In the genomic region with DNA sequence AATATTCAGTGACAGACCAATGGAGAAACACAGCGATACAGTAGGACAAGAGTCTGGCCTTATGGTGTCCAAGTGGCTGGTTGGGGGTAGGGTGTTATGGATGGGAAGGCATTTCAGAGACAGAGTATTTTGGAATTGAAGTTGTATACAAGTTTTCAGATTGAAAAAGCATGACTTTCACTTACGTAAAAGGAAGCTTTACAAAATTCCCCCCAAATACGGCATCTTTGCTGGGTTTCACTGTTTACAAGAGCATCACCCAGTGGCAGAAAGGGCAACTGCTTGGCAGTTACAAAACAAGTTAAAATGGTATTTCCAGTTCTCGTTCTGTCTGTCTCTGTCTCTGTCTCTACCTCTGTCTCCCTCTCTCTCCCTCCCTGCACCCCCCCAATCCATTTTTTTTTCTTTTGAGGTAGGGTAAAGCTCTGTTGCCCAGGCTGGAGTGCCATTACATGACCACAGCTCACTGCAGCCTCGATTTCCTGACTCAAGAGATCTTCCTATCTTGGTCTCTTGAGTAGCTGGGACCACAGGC, we compare ENCODE assay signal across 8 cellular contexts.
A peak's percentile ranks its signal among the peaks of the same experiment; 100 is the strongest.
DNase-seq lines count a peak whose midpoint lies in the region; ATAC-seq, FAIRE-seq and TF ChIP-seq lines count a peak whose summit lies in the region.

No MANE protein-coding gene starts in this region.

- no peaks in the 10 kb centered on the region for H3K36me3 Mint-ChIP-seq in activated T-helper 17 cell treated with anti-CD3 and anti-CD28 coated beads, Interleukin-2, amount 50 U/mL, for 72 hours (ENCODE audit: low read depth)

- H4K20me1 ChIP-seq in Loucy (ENCODE audit: insufficient read depth, low read length, poor library complexity, severe bottlenecking), result no peaks in the 10 kb centered on the region

- H3K79me2 ChIP-seq in Loucy (ENCODE audit: insufficient read depth, low read length), result no peaks in the 10 kb centered on the region

- H3K36me3 ChIP-seq in Loucy (ENCODE audit: insufficient read depth, low read length), result no peaks in the 10 kb centered on the region

- peaks cover 23% of the 10 kb centered on the region for H3K27me3 Mint-ChIP-seq in activated T-helper 17 cell treated with anti-CD3 and anti-CD28 coated beads, Interleukin-2, amount 50 U/mL, for 72 hours

- TF ChIP-seq CTCF in Loucy (conservative IDR thresholded peaks at IDR 0.05; ENCODE audit: low read length), result peak; percentile 92

- H3K4me1 ChIP-seq in Loucy (ENCODE audit: insufficient read depth, low read length, poor library complexity, severe bottlenecking), result peaks cover 17% of the 10 kb centered on the region

- no peaks in the 10 kb centered on the region for H3K27me3 ChIP-seq in Loucy (ENCODE audit: insufficient read depth, low read length, poor library complexity, severe bottlenecking)

- H2AFZ ChIP-seq in Loucy (ENCODE audit: low read length), result peak overlapping the region; percentile 65; the same call in 1 of the 2 replicates

- no peaks in the 10 kb centered on the region for H3K9me3 Mint-ChIP-seq in activated T-helper 17 cell treated with anti-CD3 and anti-CD28 coated beads, Interleukin-2, amount 50 U/mL, for 72 hours

- peaks cover 10% of the 10 kb centered on the region for H3K4me1 Mint-ChIP-seq in activated T-helper 17 cell treated with anti-CD3 and anti-CD28 coated beads, Interleukin-2, amount 50 U/mL, for 72 hours

- no peak overlapping the region for H3K4me2 ChIP-seq in Loucy (ENCODE audit: low read depth, low read length, poor library complexity, severe bottlenecking)

- no peaks in the 10 kb centered on the region for H3F3A ChIP-seq in Loucy (ENCODE audit: low read depth)

- H3K27ac Mint-ChIP-seq in activated T-helper 17 cell treated with anti-CD3 and anti-CD28 coated beads, Interleukin-2, amount 50 U/mL, for 72 hours, result peak overlapping the region; percentile 71

- no peaks in the 10 kb centered on the region for H3K9me3 ChIP-seq in Loucy (ENCODE audit: insufficient read depth, low read depth, low read length)

- DNase-seq in stimulated activated CD4-positive, alpha-beta T cell treated with anti-CD3 and anti-CD28 coated beads, Interleukin-15, amount 100 ng/mL, for 24 hours, result peak; percentile 41
- DNase-seq in stimulated activated CD4-positive, alpha-beta T cell treated with anti-CD3 and anti-CD28 coated beads, Interleukin-4, amount 100 ng/mL, for 1 hour, result no peak
- DNase-seq in H54 (ENCODE audit: insufficient read length, low spot score) (peak; percentile 41), left lobe of liver (ENCODE audit: low spot score) (no peak), LoVo (ENCODE audit: low spot score) (no peak), NCI-H146 treated with DMSO at 0.1 percent for 48 hours (lab: John Stamatoyannopoulos, UW; ENCODE audit: unreplicated experiment) (no peak)

- peak overlapping the region; percentile 51 for H3K4me3 Mint-ChIP-seq in activated T-helper 17 cell treated with anti-CD3 and anti-CD28 coated beads, Interleukin-2, amount 50 U/mL, for 72 hours

- FAIRE-seq in H54 (lab: Jason Lieb, UNC), result no peak

- no peaks in the 10 kb centered on the region for H3K9me2 ChIP-seq in Loucy (replicated peaks; ENCODE audit: low read depth, low read length)

- TF ChIP-seq POLR2A in H54 (IDR thresholded peaks at IDR 0.05; ENCODE audit: low read depth, low read length), result no peak

- no peak overlapping the region for H3K4me3 ChIP-seq in Loucy (ENCODE audit: low read length, poor library complexity, severe bottlenecking)

- H3K9ac ChIP-seq in Loucy (ENCODE audit: low read depth, low read length, poor library complexity, severe bottlenecking), result no peak overlapping the region

- peak; percentile 52 for ATAC-seq in activated T-helper 17 cell treated with anti-CD3 and anti-CD28 coated beads, Interleukin-2, amount 50 U/mL, for 72 hours (replicated peaks)
- peak; percentile 51 for ATAC-seq in left lobe of liver

Comparison
In these comparisons a context has a peak if more than half of its experiments do, and no peak if none do; other contexts are left out.
1. DNase-seq: peak in stimulated activated CD4-positive, alpha-beta T cell treated with anti-CD3 and anti-CD28 coated beads, Interleukin-15, amount 100 ng/mL, for 24 hours (single experiment) and H54 (single experiment); none in stimulated activated CD4-positive, alpha-beta T cell treated with anti-CD3 and anti-CD28 coated beads, Interleukin-4, amount 100 ng/mL, for 1 hour (single experiment), left lobe of liver (single experiment), LoVo (single experiment) and NCI-H146 treated with DMSO at 0.1 percent for 48 hours (single experiment).